ENCODE assay signal across 24 cellular contexts in the genomic region with DNA sequence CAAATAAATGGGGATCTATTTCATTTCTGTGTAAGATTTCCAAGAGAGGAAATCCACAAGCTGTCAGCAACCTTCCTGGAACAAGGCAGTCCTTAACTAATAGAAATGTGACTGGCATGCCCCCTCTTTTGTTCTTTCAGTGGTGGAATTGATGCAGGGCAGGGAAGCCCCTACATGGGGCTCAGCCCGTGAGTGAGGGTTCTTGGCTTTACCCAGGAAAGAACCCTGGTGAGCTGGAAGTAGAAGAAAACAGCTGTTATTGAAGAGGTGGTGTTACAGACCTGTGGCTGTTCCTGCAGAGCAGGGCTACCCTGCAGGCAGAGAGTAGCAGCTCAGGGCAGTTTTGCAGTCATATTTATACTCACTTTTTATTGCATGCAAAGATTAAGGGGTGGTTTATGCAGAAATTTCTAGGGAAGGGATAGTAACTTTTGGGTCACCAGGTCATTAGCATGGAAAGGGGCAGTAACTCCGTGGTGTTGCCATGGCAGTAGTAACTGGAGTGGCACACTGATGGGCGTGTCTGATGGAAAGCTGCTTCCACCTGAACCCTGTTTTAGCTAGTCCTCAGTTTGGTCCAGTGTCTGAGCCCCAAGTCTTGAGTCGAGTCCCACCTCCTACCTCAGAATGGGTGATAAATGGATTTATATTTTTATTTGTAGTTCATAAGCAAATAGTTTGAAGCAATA.
"Had no signal": no experiment of that assay in that cellular context is flagged by ENCODE, and none has a peak within 500 bp of the region (broad histone marks: within the 10 kb centered on the region; RNA-seq: fewer than 3 reads in every experiment).

No MANE protein-coding gene starts in this region.

- ATAC-seq: activated CD4-positive, alpha-beta T cell treated with anti-CD3 and anti-CD28 coated beads for 36 hours; activated CD4-positive, CD25-positive, alpha-beta regulatory T cell treated with anti-CD3 and anti-CD28 coated beads, Interleukin-2, amount 50 U/mL, for 24 hours; activated CD8-positive, alpha-beta T cell treated with anti-CD3 and anti-CD28 coated beads, Interleukin-2, amount 10 ng/mL, durations not matched to agents 7 days and 5 days; Panc1 had no signal

- H3K4me1 ChIP-seq: ascending aorta, breast epithelium, SJCRH30 had no signal

- H3K27ac ChIP-seq: ascending aorta, breast epithelium, SJCRH30, SK-N-MC had no signal

- H3K36me3 ChIP-seq: breast epithelium, SJCRH30 had no signal

- FAIRE-seq: TTC549 had no signal

- H3K4me3 ChIP-seq: ascending aorta, breast epithelium, SJCRH30, SK-N-MC had no signal

- H3K9me3 ChIP-seq: ascending aorta, breast epithelium, SJCRH30 had no signal

- DNase-seq: activated CD4-positive, alpha-beta T cell treated with anti-CD3 and anti-CD28 coated beads for 36 hours; activated CD4-positive, alpha-beta T cell treated with anti-CD3 and anti-CD28 coated beads, Interleukin-2, amount 10 ng/mL, durations not matched to agents 7 days and 5 days; activated CD4-positive, alpha-beta T cell treated with anti-CD3 and anti-CD28 coated beads, Interleukin-2, amount 50 U/mL, for 48 hours; activated CD8-positive, alpha-beta T cell treated with anti-CD3 and anti-CD28 coated beads, Interleukin-2, amount 10 ng/mL, durations not matched to agents 7 days and 5 days; activated gamma-delta T cell; activated naive CD4-positive, alpha-beta T cell treated with Interleukin-2 at 50 U/mL for 16 hours; activated naive CD8-positive, alpha-beta T cell treated with anti-CD3 and anti-CD28 coated beads, Interleukin-2, amount 10 ng/mL, durations not matched to agents 7 days and 5 days; activated T-cell treated with anti-CD3 and anti-CD28 coated beads, Interleukin-2, amount 50 U/mL, for 24 hours; amygdala; Karpas-422; NCI-H1105; NCI-H1417 treated with DMSO at 0.1 percent for 48 hours; NCI-H187 treated with DMSO at 0.1 percent for 48 hours; NCI-H2081; NCI-H2171; NCI-H524; SHP77; SJCRH30 had no signal

- H3K27me3 ChIP-seq: ascending aorta, breast epithelium, SJCRH30 had no signal
